Comparison of ENCODE assay signal across 20 cellular contexts in the genomic region with DNA sequence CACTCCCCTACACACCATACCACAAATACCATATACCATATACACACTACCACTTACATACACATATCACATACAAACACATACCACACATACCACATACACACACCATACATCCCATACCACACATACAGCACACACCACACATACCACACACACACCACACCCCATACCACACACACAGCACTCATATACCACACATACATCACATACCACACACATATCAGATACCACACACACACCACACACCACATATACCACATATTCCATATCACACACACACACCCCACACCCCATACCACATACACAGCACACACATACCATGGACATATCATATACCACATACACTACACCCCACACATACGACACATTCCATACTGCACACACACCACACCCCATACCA.
DNase-seq lines count a peak whose midpoint lies in the region; ATAC-seq, FAIRE-seq and TF ChIP-seq lines count a peak whose summit lies in the region.
"Had no signal": no experiment of that assay in that cellular context is flagged by ENCODE, and none has a peak within 500 bp of the region (broad histone marks: within the 10 kb centered on the region; RNA-seq: fewer than 3 reads in every experiment).

No MANE protein-coding gene starts in this region.

- no peak overlapping the region for H3K4me3 ChIP-seq in PC-3 (ENCODE audit: low read length)

- POLR2A ChIA-PET in PC-3 (lab: Charles Lee; ENCODE audit: unreplicated experiment): no interaction called here

- no TSS peak for BruUV-seq in PC-3 (replicated peaks; lab: Mats Ljungman, UMichigan)

- H3K79me2 ChIP-seq in H9 (ENCODE audit: insufficient read depth, low read length) (no peaks in the 10 kb centered on the region), PC-3 (ENCODE audit: low read length) (no peaks in the 10 kb centered on the region)

- H2AFZ ChIP-seq in H9 (ENCODE audit: low read length) (no peak overlapping the region), PC-3 (ENCODE audit: low read length) (no peak overlapping the region)

- H2AK5ac ChIP-seq in H9 (ENCODE audit: insufficient read length, low read length): no peak overlapping the region

- no peaks in the 10 kb centered on the region for H4K20me1 ChIP-seq in H9 (ENCODE audit: control insufficient read depth, insufficient read depth, insufficient read length)
- no peaks in the 10 kb centered on the region for H4K20me1 ChIP-seq in PC-3 (ENCODE audit: low read length)

- H3K23me2 ChIP-seq in H9 (ENCODE audit: insufficient read length, low read depth, low read length, poor library complexity, severe bottlenecking): no peaks in the 10 kb centered on the region

- H3K9ac ChIP-seq in H9 (ENCODE audit: extremely low read depth, insufficient read length, low read length): no peak overlapping the region
- H3K9ac ChIP-seq in PC-3 (ENCODE audit: low read length): no peak overlapping the region
- H3K9ac ChIP-seq: KMS-11 had no signal

- DNase-seq in activated CD8-positive, alpha-beta memory T cell treated with anti-CD3 and anti-CD28 coated beads for 24 hours: peak; percentile 30
- no peak for DNase-seq in activated CD8-positive, alpha-beta memory T cell treated with anti-CD3 and anti-CD28 coated beads, Interleukin-2, amount 50 U/mL, for 4 hours
- peak; percentile 12 for DNase-seq in H9
- peak; percentile 20 for DNase-seq in activated CD8-positive, alpha-beta memory T cell treated with anti-CD3 and anti-CD28 coated beads, Interleukin-2, amount 50 U/mL, for 48 hours
- DNase-seq in osteocyte (ENCODE audit: extremely low spot score, unreplicated experiment): peak; percentile 13
- DNase-seq in PC-3: no peak
- DNase-seq in D721Med (ENCODE audit: insufficient read length, low spot score): no peak
- no peak for DNase-seq in DMS114 treated with DMSO at 0.1 percent for 48 hours (lab: John Stamatoyannopoulos, UW; ENCODE audit: unreplicated experiment)
- DNase-seq: DMS 273 treated with DMSO at 0.1 percent for 48 hours, HFFc6, MV-4-11, NCI-H187, NCI-H2107, NCI-H226, NCI-H524, NCI-H82, OCI-M1 had no signal

- no peak for TF ChIP-seq CTCF in H9 (conservative IDR thresholded peaks at IDR 0.05)
- TF ChIP-seq CTCF in osteocyte (IDR thresholded peaks at IDR 0.05): no peak
- no peak for TF ChIP-seq CTCF in PC-3 (conservative IDR thresholded peaks at IDR 0.05; ENCODE audit: low read depth, low read length)
- no peak for TF ChIP-seq CTCF in D721Med (IDR thresholded peaks at IDR 0.05; ENCODE audit: insufficient read depth, missing control alignments)

- H3K36me3 Mint-ChIP-seq in H9 (ENCODE audit: insufficient read depth in 1 of 3, low read depth in 3 of 3) (no peaks in the 10 kb centered on the region; a peak in 1 of 7 replicates), osteocyte (ENCODE audit: unreplicated experiment) (no peaks in the 10 kb centered on the region)

- H3K14ac ChIP-seq in H9 (ENCODE audit: insufficient read depth, low read length): no peak overlapping the region

- H3K27me3 Mint-ChIP-seq in H9 (ENCODE audit: low read depth): peaks cover 5% of the 10 kb centered on the region; the same call in 1 of the 2 replicates
- H3K27me3 Mint-ChIP-seq in osteocyte (ENCODE audit: unreplicated experiment): no peaks in the 10 kb centered on the region
- H3K27me3 Mint-ChIP-seq: B cell had no signal

- no peak overlapping the region for H2BK5ac ChIP-seq in H9 (ENCODE audit: insufficient read length, low read length)

- 100% methylated on average over 1 of the region's 1 CpG for WGBS in H9 (ENCODE audit: extremely low coverage, insufficient read length, low lambda C conversion rate)

- H3K27ac Mint-ChIP-seq in H9 (no peak overlapping the region), osteocyte (ENCODE audit: unreplicated experiment) (no peak overlapping the region)
- H3K27ac Mint-ChIP-seq: B cell, HFFc6 had no signal

- no peaks in the 10 kb centered on the region for H3K79me1 ChIP-seq in H9 (ENCODE audit: insufficient read depth, low read depth, low read length, poor library complexity, severe bottlenecking)

- H3K27me3 ChIP-seq in H9 (ENCODE audit: insufficient read depth, low read length) (no peaks in the 10 kb centered on the region), PC-3 (ENCODE audit: low read length) (no peaks in the 10 kb centered on the region)

- peaks cover 0 to 4% of the 10 kb centered on the region in 2 experiments; a peak in 1 of 4 replicates for H3K4me1 Mint-ChIP-seq in H9
- peaks cover 9% of the 10 kb centered on the region for H3K4me1 Mint-ChIP-seq in osteocyte (ENCODE audit: unreplicated experiment)
- H3K4me1 Mint-ChIP-seq: B cell had no signal

- H3K27ac ChIP-seq in H9 (ENCODE audit: insufficient read length, low read depth, low read length) (no peak overlapping the region), PC-3 (ENCODE audit: low read length) (no peak overlapping the region)
- H3K27ac ChIP-seq: KMS-11 had no signal

- CTCF ChIA-PET in PC-3 (lab: Charles Lee): no interaction called here

- no peak overlapping the region for H2BK15ac ChIP-seq in H9 (ENCODE audit: low read depth, low read length)

- H3K9me2 ChIP-seq in PC-3 (replicated peaks; ENCODE audit: low read length): no peaks in the 10 kb centered on the region

- no peak overlapping the region for H3K4ac ChIP-seq in H9 (ENCODE audit: low read depth, low read length)

- H2BK12ac ChIP-seq in H9 (ENCODE audit: insufficient read length, low read depth, low read length): no peak overlapping the region

- H3K9me3 Mint-ChIP-seq in H9: no peaks in the 10 kb centered on the region
- H3K9me3 Mint-ChIP-seq in osteocyte (ENCODE audit: unreplicated experiment): no peaks in the 10 kb centered on the region

- no peak overlapping the region for H3K4me2 ChIP-seq in H9 (ENCODE audit: insufficient read depth, insufficient read length, low read length)
- no peak overlapping the region for H3K4me2 ChIP-seq in PC-3 (ENCODE audit: low read length)
- H3K4me2 ChIP-seq: KMS-11 had no signal

- H3K56ac ChIP-seq in H9 (ENCODE audit: insufficient read length, low read depth, low read length): no peak overlapping the region

- no peaks in the 10 kb centered on the region for H3F3A ChIP-seq in PC-3 (ENCODE audit: low read length, unreplicated experiment)

- no peak overlapping the region for H3K23ac ChIP-seq in H9 (ENCODE audit: insufficient read length, low read depth, low read length)

- no peak overlapping the region for H3K18ac ChIP-seq in H9 (ENCODE audit: insufficient read length, low read depth, low read length)

- peak overlapping the region; percentile 20 for H4K8ac ChIP-seq in H9 (replicated peaks; ENCODE audit: insufficient read length, low read depth, low read length)

- H3K9me3 ChIP-seq in H9 (ENCODE audit: control insufficient read depth, low read depth, low read length): no peaks in the 10 kb centered on the region
- no peaks in the 10 kb centered on the region for H3K9me3 ChIP-seq in PC-3 (ENCODE audit: low read length)

- H4K91ac ChIP-seq in H9 (ENCODE audit: insufficient read length, low read depth, low read length): no peak overlapping the region

- intact Hi-C loops in PC-3 (cut with micrococcal nuclease): no loop called here

- no peaks in the 10 kb centered on the region for H3K36me3 ChIP-seq in PC-3 (ENCODE audit: low read depth, low read length)

- no peak overlapping the region for H4K5ac ChIP-seq in H9 (ENCODE audit: insufficient read length, low read depth, low read length)

- no peak overlapping the region for H3K4me3 Mint-ChIP-seq in H9
- H3K4me3 Mint-ChIP-seq in osteocyte (ENCODE audit: unreplicated experiment): no peak overlapping the region
- H3K4me3 Mint-ChIP-seq: B cell, HFFc6 had no signal

- H2BK120ac ChIP-seq in H9 (ENCODE audit: low read depth, low read length, poor library complexity, severe bottlenecking): no peak overlapping the region

- FAIRE-seq in D721Med (lab: Jason Lieb, UNC): no peak
- FAIRE-seq: G401.6 had no signal

- H3T11ph ChIP-seq in H9 (ENCODE audit: low read length): no peak overlapping the region

- no peak for ATAC-seq in PC-3

- H2BK20ac ChIP-seq in H9 (ENCODE audit: low read depth, low read length, poor library complexity, severe bottlenecking): no peak overlapping the region

- no peaks in the 10 kb centered on the region for H3K4me1 ChIP-seq in H9 (ENCODE audit: insufficient read depth, low read length)
- H3K4me1 ChIP-seq in PC-3 (ENCODE audit: insufficient read depth, low read length): no peaks in the 10 kb centered on the region

Comparison
In these comparisons a context has a peak if more than half of its experiments do, and no peak if none do; other contexts are left out.
1. DNase-seq: peak in activated CD8-positive, alpha-beta memory T cell treated with anti-CD3 and anti-CD28 coated beads for 24 hours (single experiment), H9 (single experiment), activated CD8-positive, alpha-beta memory T cell treated with anti-CD3 and anti-CD28 coated beads, Interleukin-2, amount 50 U/mL, for 48 hours (single experiment) and osteocyte (single experiment); none in activated CD8-positive, alpha-beta memory T cell treated with anti-CD3 and anti-CD28 coated beads, Interleukin-2, amount 50 U/mL, for 4 hours (single experiment), PC-3 (single experiment), D721Med (single experiment) and DMS114 treated with DMSO at 0.1 percent for 48 hours (single experiment).